ENCODE assay signal across 28 cellular contexts in genomic region chr12:51177897-51178296, GRCh38.
"Had no signal": no experiment of that assay in that cellular context is flagged by ENCODE, and none has a peak within 500 bp of the region (broad histone marks: within the 10 kb centered on the region; RNA-seq: fewer than 3 reads in every experiment).

No MANE protein-coding gene starts in this region.

- H3K27me3 ChIP-seq: colonic mucosa, dorsolateral prefrontal cortex, esophagus muscularis mucosa, esophagus squamous epithelium, foreskin keratinocyte, gastrocnemius medialis, gastroesophageal sphincter, heart left ventricle, heart right ventricle had no signal

- H3K9me3 ChIP-seq: colonic mucosa, esophagus muscularis mucosa, esophagus squamous epithelium, gastrocnemius medialis, gastroesophageal sphincter, heart left ventricle, heart right ventricle had no signal

- H3K4me3 ChIP-seq: colonic mucosa, coronary artery, dorsolateral prefrontal cortex, esophagus muscularis mucosa, esophagus squamous epithelium, gastrocnemius medialis, gastroesophageal sphincter, heart left ventricle, heart right ventricle had no signal

- ATAC-seq: effector memory CD8-positive, alpha-beta T cell; esophagus mucosa; foreskin keratinocyte; gastrocnemius medialis; gastroesophageal sphincter; heart left ventricle; heart right ventricle had no signal

- H3K27ac ChIP-seq: colonic mucosa, coronary artery, dorsolateral prefrontal cortex, epithelial cell of prostate, esophagus muscularis mucosa, esophagus squamous epithelium, foreskin keratinocyte, gastrocnemius medialis, gastroesophageal sphincter, heart left ventricle, heart right ventricle had no signal

- H3K4me1 ChIP-seq: colonic mucosa, foreskin keratinocyte had no signal

- DNase-seq: colonic mucosa; cortex of kidney; dermis blood vessel endothelial cell; dorsolateral prefrontal cortex; effector CD4-positive, alpha-beta T cell; effector CD8-positive, alpha-beta T cell; effector memory CD4-positive, alpha-beta T cell; effector memory CD8-positive, alpha-beta T cell; endodermal cell; erythroblast; esophagus squamous epithelium; foreskin fibroblast; foreskin keratinocyte; foreskin melanocyte; gastrocnemius medialis; glutamatergic neuron; head of caudate nucleus; heart left ventricle; heart right ventricle had no signal

- FAIRE-seq: colon, endometrium, endothelial cell of umbilical vein, frontal cortex had no signal

- H3K36me3 ChIP-seq: colonic mucosa, esophagus muscularis mucosa, esophagus squamous epithelium, gastrocnemius medialis, gastroesophageal sphincter, heart left ventricle, heart right ventricle had no signal
